ENCODE assay signal across 1 cellular context in genomic region chr9:97023505-97023904, GRCh38. TPM values are rescaled to one million over a fixed set of nuclear protein-coding genes. Genes with fewer than 3 reads are reported as not detected.
"Had no signal": no experiment of that assay in that cellular context is flagged by ENCODE, and none has a peak within 500 bp of the region (broad histone marks: within the 10 kb centered on the region; RNA-seq: fewer than 3 reads in every experiment).

No MANE protein-coding gene starts in this region.

RNA-seq across cellular contexts. Expression of gene CTSV, which starts 15.4 kb away (rescaled TPM):
- total RNA-seq: GM23248 had no signal
